Comparison of ENCODE assay signal across 9 cellular contexts in the genomic region with DNA sequence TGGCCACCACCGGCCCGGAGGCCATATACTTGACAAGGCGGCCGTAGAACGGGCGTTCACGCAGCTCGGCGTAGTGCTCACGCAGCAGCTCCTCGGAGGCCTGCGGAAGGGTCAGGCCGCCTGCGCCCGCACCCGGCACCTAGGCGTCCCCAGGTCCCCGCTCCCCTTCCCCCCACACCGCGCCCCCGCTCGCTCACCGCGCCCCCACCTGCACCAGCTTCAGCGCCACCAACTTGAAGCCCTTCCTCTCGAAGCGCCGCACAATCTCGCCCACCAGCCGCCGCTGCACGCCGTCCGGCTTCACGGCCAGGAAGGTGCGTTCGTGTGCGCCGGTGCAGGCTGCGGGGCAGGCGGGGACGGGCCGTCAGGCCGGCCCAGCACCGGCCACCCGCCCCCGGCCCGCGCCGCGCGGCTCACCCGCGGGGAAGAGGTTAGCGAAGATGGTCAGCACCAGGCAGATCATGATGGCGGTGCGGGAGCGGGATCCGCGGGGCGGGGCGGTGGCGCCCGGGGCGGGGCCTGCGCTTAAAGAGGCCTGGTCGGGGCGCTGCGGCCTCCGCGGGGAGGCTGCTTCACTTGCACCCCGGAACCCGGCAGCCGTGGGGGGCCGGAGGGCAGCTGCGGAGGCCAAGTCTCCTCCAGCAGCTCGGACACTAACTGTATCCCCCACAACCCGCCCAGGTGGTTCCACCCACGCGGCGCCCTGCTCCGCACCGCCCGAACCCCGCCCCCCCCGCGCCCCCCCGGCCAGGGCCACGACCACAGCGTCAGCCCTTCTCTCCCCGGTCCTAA. TPM values are rescaled to one million over a fixed set of nuclear protein-coding genes. Genes with fewer than 3 reads are reported as not detected.
DNase-seq lines count a peak whose midpoint lies in the region; ATAC-seq and TF ChIP-seq lines count a peak whose summit lies in the region.
"Had no signal": no experiment of that assay in that cellular context is flagged by ENCODE, and none has a peak within 500 bp of the region (broad histone marks: within the 10 kb centered on the region; RNA-seq: fewer than 3 reads in every experiment).

Gene NME3, minus strand, starts transcription at position 472 of the 792 bp plus-strand sequence. Its CDS starts 9 bp downstream, at position 463.

- no peak within 1 kb of the TSS for H3K9ac ChIP-seq in neural progenitor cell

- peak within 1 kb of the TSS; percentile 95 for H3K4me2 ChIP-seq in neural progenitor cell

- no peaks in the 10 kb centered on the region for H3K9me3 ChIP-seq in HAP-1
- no peaks in the 10 kb centered on the region for H3K9me3 ChIP-seq in neural progenitor cell (ENCODE audit: low read depth)

- peaks cover 7% of the 10 kb centered on the region for H3K27me3 Mint-ChIP-seq in neural progenitor cell (ENCODE audit: insufficient read depth, low read depth)
- H3K27me3 Mint-ChIP-seq in stimulated activated naive CD8-positive, alpha-beta T cell treated with anti-CD3 and anti-CD28 coated beads, Interleukin-15, amount 100 ng/mL, for 72 hours, result no peaks in the 10 kb centered on the region

- ATAC-seq in foreskin keratinocyte, result peak; percentile 18
- ATAC-seq in stimulated activated naive CD8-positive, alpha-beta T cell treated with anti-CD3 and anti-CD28 coated beads, Interleukin-15, amount 100 ng/mL, for 72 hours, result peak; percentile 63

- H3K36me3 ChIP-seq in HAP-1 (replicated peaks), result peaks cover 60% of the 10 kb centered on the region
- no peaks in the 10 kb centered on the region for H3K36me3 ChIP-seq in neural progenitor cell

- H3K4me1 Mint-ChIP-seq in neural progenitor cell, result peaks cover 10% of the 10 kb centered on the region
- H3K4me1 Mint-ChIP-seq in stimulated activated naive CD8-positive, alpha-beta T cell treated with anti-CD3 and anti-CD28 coated beads, Interleukin-15, amount 100 ng/mL, for 72 hours, result peaks cover 48% of the 10 kb centered on the region

- TF ChIP-seq CTCF in C4-2B (conservative IDR thresholded peaks at IDR 0.05), result no peak
- TF ChIP-seq CTCF in foreskin keratinocyte (conservative IDR thresholded peaks at IDR 0.05), result no peak
- TF ChIP-seq CTCF in neural progenitor cell (IDR thresholded peaks at IDR 0.05), result no peak

- H3K4me1 ChIP-seq in HAP-1 (peaks cover 6% of the 10 kb centered on the region; the same call in 1 of the 2 replicates), foreskin keratinocyte (no peaks in the 10 kb centered on the region), neural progenitor cell (peaks cover 5% of the 10 kb centered on the region)

- H3K4me3 Mint-ChIP-seq in neural progenitor cell, result peak within 1 kb of the TSS; percentile 97
- peak within 1 kb of the TSS; percentile 93 to 96 for H3K4me3 Mint-ChIP-seq in stimulated activated naive CD8-positive, alpha-beta T cell treated with anti-CD3 and anti-CD28 coated beads, Interleukin-15, amount 100 ng/mL, for 72 hours

- peaks cover 7% of the 10 kb centered on the region for H3F3A ChIP-seq in neural progenitor cell (ENCODE audit: low read depth)

- no peak within 1 kb of the TSS for H2AFZ ChIP-seq in neural progenitor cell (replicated peaks)

- H3K79me2 ChIP-seq in neural progenitor cell (ENCODE audit: low read depth), result peaks cover 25% of the 10 kb centered on the region

- no peak within 1 kb of the TSS for H3K27ac Mint-ChIP-seq in neural progenitor cell
- H3K27ac Mint-ChIP-seq in stimulated activated naive CD8-positive, alpha-beta T cell treated with anti-CD3 and anti-CD28 coated beads, Interleukin-15, amount 100 ng/mL, for 72 hours, result peak within 1 kb of the TSS; percentile 84 to 96

- DNase-seq in HAP-1 (ENCODE audit: low spot score in 2 of 2) (peak; percentile 38 to 87), foreskin keratinocyte (peak in 1 of 2 donors; percentile 22), neural progenitor cell (ENCODE audit: low spot score) (peak; percentile 80), SKM-1 treated with dmso at 0.1 percent for 144 hours (lab: John Stamatoyannopoulos, UW; ENCODE audit: unreplicated experiment) (no peak)
- peak; percentile 56 for DNase-seq in activated gamma-delta T cell treated with anti-CD3 and anti-CD28 coated beads, Interleukin-2, amount 50 U/mL, for 16 hours (ENCODE audit: low read depth)
- DNase-seq in stimulated activated naive CD8-positive, alpha-beta T cell treated with anti-CD3 and anti-CD28 coated beads, Interleukin-15, amount 100 ng/mL, for 72 hours, result peak; percentile 78 to 81

- H3K4me3 ChIP-seq in HAP-1, result peak within 1 kb of the TSS; percentile 86
- peak within 1 kb of the TSS; percentile 83 for H3K4me3 ChIP-seq in neural progenitor cell

- in situ Hi-C loops in HAP-1 (cut with MboI; ENCODE audit: low sequenced_read_pairs), result loop anchor here (5.0 kb wide), 1 partner anchor 64 kb away; the partner anchor contains the start of gene MAPK8IP3

- peaks cover 3% of the 10 kb centered on the region for H3K36me3 Mint-ChIP-seq in neural progenitor cell

- peak within 1 kb of the TSS; percentile 94 for H3K27ac ChIP-seq in C4-2B
- H3K27ac ChIP-seq in foreskin keratinocyte, result peak within 1 kb of the TSS; percentile 61
- H3K27ac ChIP-seq in neural progenitor cell, result no peak within 1 kb of the TSS

- TF ChIP-seq POLR2A in Raji (IDR thresholded peaks at IDR 0.05; ENCODE audit: insufficient read depth, low read depth, low read length), result peak; percentile 64

- H3K27me3 ChIP-seq in HAP-1 (ENCODE audit: low read depth), result no peaks in the 10 kb centered on the region
- no peaks in the 10 kb centered on the region for H3K27me3 ChIP-seq in foreskin keratinocyte
- H3K27me3 ChIP-seq in neural progenitor cell, result no peaks in the 10 kb centered on the region

- peaks cover 38% of the 10 kb centered on the region for H4K20me1 ChIP-seq in neural progenitor cell (ENCODE audit: low read depth)

- no peaks in the 10 kb centered on the region for H3K9me3 Mint-ChIP-seq in neural progenitor cell
- no peaks in the 10 kb centered on the region for H3K9me3 Mint-ChIP-seq in stimulated activated naive CD8-positive, alpha-beta T cell treated with anti-CD3 and anti-CD28 coated beads, Interleukin-15, amount 100 ng/mL, for 72 hours

RNA-seq across cellular contexts. Expression of gene NME3, which starts in this region (rescaled TPM):
- total RNA-seq in foreskin keratinocyte (24.8 and 25.2 TPM in 2 replicates), neural progenitor cell (ENCODE audit: low replicate concordance) (15.6 and 42.5 TPM in 2 replicates)
- polyA plus RNA-seq in foreskin keratinocyte, result 40.0 and 40.5 TPM in 2 replicates
- total RNA-seq: M059J had no signal
